Comparison of ENCODE assay signal across 16 cellular contexts in the genomic region with DNA sequence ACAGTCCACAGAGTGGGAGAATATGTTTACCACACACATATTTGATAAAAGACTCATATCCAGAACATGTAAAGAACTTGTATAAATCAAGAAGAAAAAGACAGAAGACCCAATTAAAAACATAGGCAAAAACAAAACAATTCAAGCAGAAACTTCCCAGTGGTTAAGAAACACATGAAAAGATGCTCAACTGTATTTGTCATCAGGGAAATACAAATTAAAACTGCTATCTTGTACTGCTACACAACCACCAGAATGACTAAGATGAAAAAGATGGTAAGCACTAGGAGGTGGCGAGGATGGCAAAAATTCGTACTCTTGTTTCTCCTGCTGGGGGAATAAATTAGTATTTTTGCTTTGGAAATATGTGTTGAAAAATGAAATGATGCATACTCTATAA.
DNase-seq lines count a peak whose midpoint lies in the region; ATAC-seq and FAIRE-seq lines count a peak whose summit lies in the region.
"Had no signal": no experiment of that assay in that cellular context is flagged by ENCODE, and none has a peak within 500 bp of the region (broad histone marks: within the 10 kb centered on the region; RNA-seq: fewer than 3 reads in every experiment).

No MANE protein-coding gene starts in this region.

- no peak for FAIRE-seq in frontal cortex (lab: Jason Lieb, UNC)
- FAIRE-seq: GM12892, HTR-8/SVneo had no signal

- no peak for ATAC-seq in HG03196 (IDR thresholded peaks at IDR 0.05; ENCODE audit: unreplicated experiment)

- intact Hi-C loops in activated CD4-positive, alpha-beta T cell treated with anti-CD3 and anti-CD28 coated beads, Interleukin-2, amount 10 ng/mL, durations not matched to agents 24 days and 14 days (cut with micrococcal nuclease) = no loop called here

- no peak overlapping the region for H3K4me3 Mint-ChIP-seq in activated CD4-positive, alpha-beta T cell treated with anti-CD3 and anti-CD28 coated beads, Interleukin-2, amount 10 ng/mL, durations not matched to agents 24 days and 14 days

- no peaks in the 10 kb centered on the region for H3K4me1 Mint-ChIP-seq in activated CD4-positive, alpha-beta T cell treated with anti-CD3 and anti-CD28 coated beads, Interleukin-2, amount 10 ng/mL, durations not matched to agents 24 days and 14 days

- no peak overlapping the region for H3K27ac Mint-ChIP-seq in activated CD4-positive, alpha-beta T cell treated with anti-CD3 and anti-CD28 coated beads, Interleukin-2, amount 10 ng/mL, durations not matched to agents 24 days and 14 days

- no peaks in the 10 kb centered on the region for H3K9me3 Mint-ChIP-seq in activated CD4-positive, alpha-beta T cell treated with anti-CD3 and anti-CD28 coated beads, Interleukin-2, amount 10 ng/mL, durations not matched to agents 24 days and 14 days

- DNase-seq in EL (peak; percentile 46), LHCN-M2 (ENCODE audit: low read depth) (peak; percentile 5), astrocyte of the hippocampus (ENCODE audit: low read depth, low spot score) (peak; percentile 14), myocyte (ENCODE audit: low read depth) (peak; percentile 4), frontal cortex (ENCODE audit: low spot score in 2 of 2) (no peak), NCI-H146 (lab: John Stamatoyannopoulos, UW) (no peak)
- no peak for DNase-seq in activated CD4-positive, alpha-beta T cell treated with anti-CD3 and anti-CD28 coated beads, Interleukin-2, amount 10 ng/mL, durations not matched to agents 24 days and 14 days
- DNase-seq: Calu3, KBM-7, MM.1S, NCI-H2171, NCI-H226, T-helper 1 cell had no signal

- no peaks in the 10 kb centered on the region for H3K36me3 Mint-ChIP-seq in activated CD4-positive, alpha-beta T cell treated with anti-CD3 and anti-CD28 coated beads, Interleukin-2, amount 10 ng/mL, durations not matched to agents 24 days and 14 days (ENCODE audit: low read depth)

- no peaks in the 10 kb centered on the region for H3K27me3 Mint-ChIP-seq in activated CD4-positive, alpha-beta T cell treated with anti-CD3 and anti-CD28 coated beads, Interleukin-2, amount 10 ng/mL, durations not matched to agents 24 days and 14 days

Comparison
In these comparisons a context has a peak if more than half of its experiments do, and no peak if none do; other contexts are left out.
1. DNase-seq: peak in EL (single experiment), LHCN-M2 (single experiment), astrocyte of the hippocampus (single experiment) and myocyte (single experiment); none in frontal cortex (0 of 2), NCI-H146 (single experiment) and activated CD4-positive, alpha-beta T cell treated with anti-CD3 and anti-CD28 coated beads, Interleukin-2, amount 10 ng/mL, durations not matched to agents 24 days and 14 days (single experiment).